Comparison of ENCODE assay signal across 10 cellular contexts in genomic region chr19:35436477-35437141, GRCh38. TPM values are rescaled to one million over a fixed set of nuclear protein-coding genes. Genes with fewer than 3 reads are reported as not detected.
DNase-seq lines count a peak whose midpoint lies in the region; ATAC-seq, FAIRE-seq and TF ChIP-seq lines count a peak whose summit lies in the region.
"Had no signal": no experiment of that assay in that cellular context is flagged by ENCODE, and none has a peak within 500 bp of the region (broad histone marks: within the 10 kb centered on the region; RNA-seq: fewer than 3 reads in every experiment).

No MANE protein-coding gene starts in this region.

- no peak for FAIRE-seq in pancreas (lab: Jason Lieb, UNC)

- H3K27ac ChIP-seq in Peyer's patch (peak overlapping the region; percentile 37 to 92 (median 61)), endodermal cell (ENCODE audit: low read depth, low read length) (no peak overlapping the region), pancreas (peak overlapping the region; percentile 25 to 69 (median 50))

- H3K9me3 ChIP-seq in Peyer's patch, result no peaks in the 10 kb centered on the region
- no peaks in the 10 kb centered on the region for H3K9me3 ChIP-seq in endodermal cell (ENCODE audit: control insufficient read depth, low read length)
- no peaks in the 10 kb centered on the region for H3K9me3 ChIP-seq in pancreas

- H3K27me3 ChIP-seq in Peyer's patch, result no peaks in the 10 kb centered on the region
- H3K27me3 ChIP-seq in endodermal cell (ENCODE audit: control insufficient read depth, insufficient read depth, low read length, poor library complexity, severe bottlenecking), result no peaks in the 10 kb centered on the region
- H3K27me3 ChIP-seq in pancreas, result no peaks in the 10 kb centered on the region

- TF ChIP-seq CTCF in Peyer's patch (IDR thresholded peaks at IDR 0.05) (no peak), endodermal cell (conservative IDR thresholded peaks at IDR 0.05) (no peak), pancreas (IDR thresholded peaks at IDR 0.05) (no peak)

- peaks cover 12% of the 10 kb centered on the region for H3K27me3 Mint-ChIP-seq in endodermal cell (ENCODE audit: insufficient read depth)

- no peak overlapping the region for H3K9ac ChIP-seq in endodermal cell (ENCODE audit: extremely low read depth, low read length, poor library complexity, severe bottlenecking)

- peaks cover 8% of the 10 kb centered on the region for H3K9me3 Mint-ChIP-seq in endodermal cell

- TF ChIP-seq POLR2A in Peyer's patch (IDR thresholded peaks at IDR 0.05), result no peak

- DNase-seq in NCI-H1694 treated with DMSO at 0.1 percent for 48 hours (lab: John Stamatoyannopoulos, UW), result peak; percentile 33
- DNase-seq in NCI-H1694 (lab: John Stamatoyannopoulos, UW), result no peak
- peak in 2 of 3 donors; percentile 54 to 58 for DNase-seq in Peyer's patch
- no peak for DNase-seq in endodermal cell
- DNase-seq in pancreas, result peak in 3 of 6 donors; percentile 42 to 46 (median 46)
- no peak for DNase-seq in foreskin melanocyte
- DNase-seq in activated CD4-positive, CD25-positive, alpha-beta regulatory T cell (lab: John Stamatoyannopoulos, UW), result no peak

- H3K4me3 ChIP-seq in Peyer's patch (peak overlapping the region in 2 of 4 donors; percentile 2 to 22), endodermal cell (ENCODE audit: low read length) (no peak overlapping the region), pancreas (peak overlapping the region in 1 of 4 donors; percentile 2)

- intact Hi-C loops in pancreas (cut with DNase I), result no loop called here

- H3K36me3 ChIP-seq in Peyer's patch (no peaks in the 10 kb centered on the region), endodermal cell (ENCODE audit: control insufficient read depth, insufficient read depth, low read length) (no peaks in the 10 kb centered on the region), pancreas (no peaks in the 10 kb centered on the region)

- H3K4me3 Mint-ChIP-seq in endodermal cell, result no peak overlapping the region

- peak overlapping the region; percentile 48 for H3K27ac Mint-ChIP-seq in endodermal cell

- H3K36me3 Mint-ChIP-seq in endodermal cell (ENCODE audit: low read depth), result no peaks in the 10 kb centered on the region

- ATAC-seq in pancreas (peak in 3 of 4 donors; percentile 21 to 58 (median 47)), GM19324 (IDR thresholded peaks at IDR 0.05; ENCODE audit: low FRiP score, unreplicated experiment) (no peak)

- 82 to 83% methylated on average over 13 to 14 of the region's 14 CpGs for WGBS in endodermal cell (ENCODE audit: insufficient coverage in 1 of 2, insufficient read length in 1 of 2), 2 experiments
- 7 to 9% methylated on average over 14 of the region's 14 CpGs for WGBS in pancreas, 2 donors

- H3K4me1 Mint-ChIP-seq in endodermal cell, result peaks cover 17% of the 10 kb centered on the region

- H3K4me1 ChIP-seq in Peyer's patch (peaks cover 6 to 24% (median 9%) of the 10 kb centered on the region in 4 donors), endodermal cell (ENCODE audit: control insufficient read depth, insufficient read depth, low read length) (peaks cover 14% of the 10 kb centered on the region), pancreas (peaks cover 29 to 42% (median 40%) of the 10 kb centered on the region in 3 donors)

RNA-seq across cellular contexts. Expression of gene FFAR2, which starts 11.4 kb away (rescaled TPM):
- total RNA-seq in Peyer's patch, result 1 to 10 TPM in 2 of 4 donors, under 1 TPM in 1, not detected in 1; 0.80 to 1.8 (median 1.0) TPM
- not detected for total RNA-seq in endodermal cell
- polyA plus RNA-seq in endodermal cell (2013, experiment 1 of 2), result not detected
- polyA plus RNA-seq in endodermal cell (2013, experiment 2 of 2), result not detected
- total RNA-seq in pancreas, result under 1 TPM in 4 of 6 donors, not detected in 2; 0.20 to 0.95 (median 0.35) TPM
- polyA plus RNA-seq in pancreas, result 1 to 10 TPM in 1 of 2 donors, under 1 TPM in 1; 0.30 to 2.5 TPM
- total RNA-seq: T-helper 1 cell treated with Interleukin-12 subunit alpha and Interleukin-12 subunit beta and Interleukin-4 antibody, amounts not matched to agents 30 ng/mL and 1 ng/mL, for 36 hours had no signal
- polyA plus RNA-seq: AG04450 had no signal

RNA-seq across cellular contexts. Expression of gene KRTDAP, which starts 53.7 kb away (rescaled TPM):
- not detected for total RNA-seq in Peyer's patch
- 1 to 10 TPM; 3.4 to 4.2 TPM for total RNA-seq in endodermal cell
- not detected for polyA plus RNA-seq in endodermal cell (2013, experiment 1 of 2)
- 0.70 TPM for polyA plus RNA-seq in endodermal cell (2013, experiment 2 of 2)
- 1 to 10 TPM in 1 of 6 donors, under 1 TPM in 1, not detected in 4; 0.35 to 1.1 TPM for total RNA-seq in pancreas
- 1 to 10 TPM; 1.4 to 2.0 TPM for polyA plus RNA-seq in pancreas
- total RNA-seq: T-helper 1 cell treated with Interleukin-12 subunit alpha and Interleukin-12 subunit beta and Interleukin-4 antibody, amounts not matched to agents 30 ng/mL and 1 ng/mL, for 36 hours had no signal
- polyA plus RNA-seq: AG04450 had no signal

Comparison
In these comparisons a context has a peak if more than half of its experiments do, and no peak if none do; other contexts are left out.
1. DNase-seq: peak in NCI-H1694 treated with DMSO at 0.1 percent for 48 hours (single experiment) and Peyer's patch (2 of 3); none in NCI-H1694 (single experiment), endodermal cell (single experiment), foreskin melanocyte (single experiment) and activated CD4-positive, CD25-positive, alpha-beta regulatory T cell (0 of 4).